ENCODE assay signal across 38 cellular contexts in the genomic region with DNA sequence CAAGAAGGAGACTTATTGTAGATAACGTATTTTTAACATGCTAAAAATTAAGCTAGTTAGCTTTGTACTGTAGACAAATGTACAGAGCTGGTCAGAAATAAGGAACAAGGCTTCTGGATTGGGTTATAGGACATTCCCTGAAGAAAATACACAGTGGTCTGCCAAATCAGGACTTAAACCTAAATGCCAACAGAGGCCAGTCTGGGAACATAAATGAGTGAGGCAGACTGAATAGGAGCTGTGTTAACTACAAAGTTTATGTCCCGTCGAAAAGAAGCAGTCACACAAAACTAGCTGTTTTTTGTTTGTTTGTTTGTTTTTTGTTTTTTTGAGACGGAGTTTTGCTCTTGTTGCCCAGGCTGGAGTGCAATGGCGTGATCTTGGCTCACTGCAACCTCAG.
"Had no signal": no experiment of that assay in that cellular context is flagged by ENCODE, and none has a peak within 500 bp of the region (broad histone marks: within the 10 kb centered on the region; RNA-seq: fewer than 3 reads in every experiment).

No MANE protein-coding gene starts in this region.

- ATAC-seq: activated CD8-positive, alpha-beta memory T cell treated with anti-CD3 and anti-CD28 coated beads, Interleukin-2, amount 10 ng/mL, durations not matched to agents 7 days and 5 days; activated T-cell treated with anti-CD3 and anti-CD28 coated beads, Interleukin-2, amount 50 U/mL, for 72 hours; activated T-helper 17 cell treated with anti-CD3 and anti-CD28 coated beads, Interleukin-2, amount 50 U/mL, for 72 hours; PC-3; WTC11 had no signal

- H3K27ac Mint-ChIP-seq: activated CD4-positive, alpha-beta memory T cell treated with anti-CD3 and anti-CD28 coated beads, Interleukin-2, amount 10 ng/mL, durations not matched to agents 7 days and 5 days; activated CD8-positive, alpha-beta memory T cell treated with anti-CD3 and anti-CD28 coated beads, Interleukin-2, amount 10 ng/mL, durations not matched to agents 7 days and 5 days; activated naive CD8-positive, alpha-beta T cell treated with anti-CD3 and anti-CD28 coated beads for 36 hours; activated T-cell treated with anti-CD3 and anti-CD28 coated beads, Interleukin-2, amount 50 U/mL, for 72 hours; activated T-helper 17 cell treated with anti-CD3 and anti-CD28 coated beads, Interleukin-2, amount 50 U/mL, for 72 hours; T-helper 1 cell treated with Interleukin-12 subunit alpha and Interleukin-12 subunit beta and Interleukin-4 antibody, amounts not matched to agents 30 μg/mL and 1 μg/mL, for 36 hours; T-helper 2 cell treated with Interferon-gamma antibody and Interleukin-4, amounts not matched to agents 5 μg/mL and 100 μg/mL, for 36 hours; WTC11 had no signal

- FAIRE-seq: TTC549 had no signal

- H3K4me3 Mint-ChIP-seq: activated CD4-positive, alpha-beta memory T cell treated with anti-CD3 and anti-CD28 coated beads, Interleukin-2, amount 10 ng/mL, durations not matched to agents 7 days and 5 days; activated CD8-positive, alpha-beta memory T cell treated with anti-CD3 and anti-CD28 coated beads, Interleukin-2, amount 10 ng/mL, durations not matched to agents 7 days and 5 days; activated naive CD8-positive, alpha-beta T cell treated with anti-CD3 and anti-CD28 coated beads for 36 hours; activated T-cell treated with anti-CD3 and anti-CD28 coated beads, Interleukin-2, amount 50 U/mL, for 72 hours; activated T-helper 17 cell treated with anti-CD3 and anti-CD28 coated beads, Interleukin-2, amount 50 U/mL, for 72 hours; T-helper 1 cell treated with Interleukin-12 subunit alpha and Interleukin-12 subunit beta and Interleukin-4 antibody, amounts not matched to agents 30 μg/mL and 1 μg/mL, for 36 hours; T-helper 2 cell treated with Interferon-gamma antibody and Interleukin-4, amounts not matched to agents 5 μg/mL and 100 μg/mL, for 36 hours; WTC11 had no signal

- H3K9me2 ChIP-seq: SK-N-SH had no signal

- H3K4me1 ChIP-seq: Peyer's patch, SJSA1 had no signal

- H3K4me3 ChIP-seq: MG63, Peyer's patch, SJSA1 had no signal

- H3K27ac ChIP-seq: Peyer's patch, SJSA1 had no signal

- H3K27me3 ChIP-seq: MG63, Peyer's patch, SJSA1 had no signal

- H3K4me1 Mint-ChIP-seq: activated CD4-positive, alpha-beta memory T cell treated with anti-CD3 and anti-CD28 coated beads, Interleukin-2, amount 10 ng/mL, durations not matched to agents 7 days and 5 days; activated CD8-positive, alpha-beta memory T cell treated with anti-CD3 and anti-CD28 coated beads, Interleukin-2, amount 10 ng/mL, durations not matched to agents 7 days and 5 days; activated naive CD8-positive, alpha-beta T cell treated with anti-CD3 and anti-CD28 coated beads for 36 hours; activated T-helper 17 cell treated with anti-CD3 and anti-CD28 coated beads, Interleukin-2, amount 50 U/mL, for 72 hours; WTC11 had no signal

- H3K27me3 Mint-ChIP-seq: activated CD4-positive, alpha-beta memory T cell treated with anti-CD3 and anti-CD28 coated beads, Interleukin-2, amount 10 ng/mL, durations not matched to agents 7 days and 5 days; activated CD8-positive, alpha-beta memory T cell treated with anti-CD3 and anti-CD28 coated beads, Interleukin-2, amount 10 ng/mL, durations not matched to agents 7 days and 5 days; activated naive CD8-positive, alpha-beta T cell treated with anti-CD3 and anti-CD28 coated beads for 36 hours; activated T-helper 17 cell treated with anti-CD3 and anti-CD28 coated beads, Interleukin-2, amount 50 U/mL, for 72 hours had no signal

- DNase-seq: activated CD4-positive, alpha-beta memory T cell treated with anti-CD3 and anti-CD28 coated beads, Interleukin-2, amount 10 ng/mL, durations not matched to agents 7 days and 5 days; activated CD4-positive, alpha-beta T cell treated with anti-CD3 and anti-CD28 coated beads for 48 hours; activated CD4-positive, CD25-positive, alpha-beta regulatory T cell treated with anti-CD3 and anti-CD28 coated beads, Interleukin-2, amount 50 U/mL, for 72 hours; activated CD8-positive, alpha-beta memory T cell treated with anti-CD3 and anti-CD28 coated beads for 24 hours; activated CD8-positive, alpha-beta memory T cell treated with anti-CD3 and anti-CD28 coated beads, Interleukin-2, amount 10 ng/mL, durations not matched to agents 7 days and 5 days; activated effector memory CD4-positive, alpha-beta T cell treated with anti-CD3 and anti-CD28 coated beads, Interleukin-2, amount 50 U/mL, for 16 hours; activated naive CD4-positive, alpha-beta T cell; activated naive CD4-positive, alpha-beta T cell treated with anti-CD3 and anti-CD28 coated beads, Interleukin-2, amount 50 U/mL, for 16 hours; activated naive CD8-positive, alpha-beta T cell treated with anti-CD3 and anti-CD28 coated beads for 36 hours; activated T-cell treated with anti-CD3 and anti-CD28 coated beads, Interleukin-2, amount 50 U/mL, for 1 hour; activated T-cell treated with anti-CD3 and anti-CD28 coated beads, Interleukin-2, amount 50 U/mL, for 72 hours; amniotic stem cell; aorta; caudate nucleus; Kasumi-1; KG1; MG63; NCI-H1048; NCI-H1105 treated with DMSO at 0.1 percent for 48 hours; NCI-H1436; NCI-H1694; NCI-H1930; NCI-H2081 treated with DMSO at 0.1 percent for 48 hours; NCI-H510A; NCI-H526; NCI-H748 treated with DMSO at 0.1 percent for 48 hours; NK-92 treated with Interleukin-12 subunit alpha and Interleukin-12 subunit beta, amount 100 ng/mL, for 24 hours; PC-3; Peyer's patch; RPMI8226; SHP77 treated with DMSO at 0.1 percent for 48 hours; SK-N-SH had no signal

- H3K4me2 ChIP-seq: SK-N-SH had no signal

- H3K9me3 Mint-ChIP-seq: activated CD4-positive, alpha-beta memory T cell treated with anti-CD3 and anti-CD28 coated beads, Interleukin-2, amount 10 ng/mL, durations not matched to agents 7 days and 5 days; activated naive CD8-positive, alpha-beta T cell treated with anti-CD3 and anti-CD28 coated beads for 36 hours; activated T-cell treated with anti-CD3 and anti-CD28 coated beads, Interleukin-2, amount 50 U/mL, for 72 hours; activated T-helper 17 cell treated with anti-CD3 and anti-CD28 coated beads, Interleukin-2, amount 50 U/mL, for 72 hours; T-helper 1 cell treated with Interleukin-12 subunit alpha and Interleukin-12 subunit beta and Interleukin-4 antibody, amounts not matched to agents 30 μg/mL and 1 μg/mL, for 36 hours; T-helper 2 cell treated with Interferon-gamma antibody and Interleukin-4, amounts not matched to agents 5 μg/mL and 100 μg/mL, for 36 hours; WTC11 had no signal

- H3K9me3 ChIP-seq: MG63, Peyer's patch, SJSA1, SK-N-SH had no signal

- H3K9ac ChIP-seq: SK-N-SH had no signal
